Comparison of ENCODE assay signal across 9 cellular contexts in the genomic region with DNA sequence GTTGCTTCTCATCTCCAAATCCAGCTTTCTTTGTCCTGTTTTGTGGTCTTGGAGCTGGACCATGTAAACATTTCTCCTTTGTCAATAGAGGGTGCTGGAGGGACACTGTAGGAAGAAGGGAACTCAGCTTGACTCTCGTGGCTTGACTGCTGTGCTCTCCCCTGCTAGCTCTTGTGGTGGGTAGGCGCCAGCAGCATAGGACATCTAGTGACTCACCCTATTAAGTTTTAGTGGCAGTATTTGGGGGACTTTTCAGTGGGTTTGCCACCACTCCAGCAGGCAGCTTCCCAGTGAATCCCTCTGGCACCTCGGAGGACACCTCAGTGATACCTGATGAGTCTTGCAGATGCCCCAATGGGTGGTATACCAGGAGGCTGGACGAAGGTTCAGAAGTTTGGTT.
DNase-seq lines count a peak whose midpoint lies in the region; ATAC-seq and TF ChIP-seq lines count a peak whose summit lies in the region.
"Had no signal": no experiment of that assay in that cellular context is flagged by ENCODE, and none has a peak within 500 bp of the region (broad histone marks: within the 10 kb centered on the region; RNA-seq: fewer than 3 reads in every experiment).

No MANE protein-coding gene starts in this region.

- no peak for DNase-seq in BJ (ENCODE audit: low read depth)
- peak; percentile 55 for DNase-seq in RWPE1 (ENCODE audit: low spot score)
- peak; percentile 91 for DNase-seq in fibroblast of the aortic adventitia (ENCODE audit: low read depth)
- peak; percentile 15 for DNase-seq in retinal pigment epithelial cell (ENCODE audit: low read depth)
- no peak for DNase-seq in activated CD4-positive, alpha-beta T cell treated with anti-CD3 and anti-CD28 coated beads, Interleukin-2, amount 50 U/mL, for 1 hour

- H3K36me3 ChIP-seq in BJ (ENCODE audit: control insufficient read depth, insufficient read depth, low read length) = no peaks in the 10 kb centered on the region
- no peaks in the 10 kb centered on the region for H3K36me3 ChIP-seq in HEK293 (ENCODE audit: control insufficient read depth in 2 of 2, insufficient read depth in 1 of 2, low read length in 2 of 2)

- H3K27ac ChIP-seq in HEK293 (ENCODE audit: extremely low read depth, low read depth, low read length) (no peak overlapping the region), RWPE1 (no peak overlapping the region)

- H3K36me3 Mint-ChIP-seq in activated T-helper 17 cell treated with anti-CD3 and anti-CD28 coated beads, Interleukin-2, amount 50 U/mL, for 72 hours (ENCODE audit: low read depth) = no peaks in the 10 kb centered on the region

- ATAC-seq in GM18517 (IDR thresholded peaks at IDR 0.05; ENCODE audit: unreplicated experiment) = no peak
- ATAC-seq in activated T-helper 17 cell treated with anti-CD3 and anti-CD28 coated beads, Interleukin-2, amount 50 U/mL, for 72 hours (replicated peaks) = no peak

- TF ChIP-seq CTCF in BJ (IDR thresholded peaks at IDR 0.05; ENCODE audit: insufficient read depth, low read depth, low read length) = peak; percentile 48
- peak; percentile 70 for TF ChIP-seq CTCF in HEK293 (tag by site-specific recombination; IDR thresholded peaks at IDR 0.05)
- peak; percentile 23; the same call in 1 of the 2 replicates for TF ChIP-seq CTCF in RWPE1 (conservative IDR thresholded peaks at IDR 0.05; ENCODE audit: low read depth)
- peak; percentile 75 for TF ChIP-seq CTCF in fibroblast of the aortic adventitia (IDR thresholded peaks at IDR 0.05; ENCODE audit: insufficient read depth, low read length)
- TF ChIP-seq CTCF in retinal pigment epithelial cell (conservative IDR thresholded peaks at IDR 0.05; ENCODE audit: low read depth, low read length) = peak; percentile 65

- POLR2A ChIA-PET in BJ (lab: Charles Lee) = no interaction called here
- POLR2A ChIA-PET in HEK293 (lab: Yijun Ruan, JAX) = interaction anchor here (1.0 kb wide), 1 partner anchor 176 kb away, joined by 3 read pairs; a partner anchor contains a TSS
- POLR2A ChIA-PET in RWPE1 (lab: Yijun Ruan, JAX; ENCODE audit: low non-redundant PET) = no interaction called here

- H3K27ac Mint-ChIP-seq in activated T-helper 17 cell treated with anti-CD3 and anti-CD28 coated beads, Interleukin-2, amount 50 U/mL, for 72 hours = no peak overlapping the region

- H3K4me3 ChIP-seq in BJ (ENCODE audit: low read depth, low read length) = no peak overlapping the region
- H3K4me3 ChIP-seq in HEK293 (ENCODE audit: low read depth, low read length) = no peak overlapping the region
- H3K4me3 ChIP-seq in fibroblast of the aortic adventitia (ENCODE audit: low read depth, low read length) = no peak overlapping the region
- H3K4me3 ChIP-seq in retinal pigment epithelial cell (ENCODE audit: low read length) = no peak overlapping the region

- no peak overlapping the region for H3K4me3 Mint-ChIP-seq in activated T-helper 17 cell treated with anti-CD3 and anti-CD28 coated beads, Interleukin-2, amount 50 U/mL, for 72 hours
- H3K4me3 Mint-ChIP-seq: central memory CD8-positive, alpha-beta T cell had no signal

- H3K4me1 Mint-ChIP-seq in activated T-helper 17 cell treated with anti-CD3 and anti-CD28 coated beads, Interleukin-2, amount 50 U/mL, for 72 hours = no peaks in the 10 kb centered on the region
- H3K4me1 Mint-ChIP-seq: central memory CD8-positive, alpha-beta T cell had no signal

- no peaks in the 10 kb centered on the region for H3K4me1 ChIP-seq in HEK293 (ENCODE audit: control insufficient read depth, insufficient read depth, low read length)

- no peaks in the 10 kb centered on the region for H3K9me3 ChIP-seq in HEK293 (ENCODE audit: control insufficient read depth, insufficient read depth, low read depth, low read length)

- H3K27me3 ChIP-seq in BJ (ENCODE audit: control insufficient read depth, insufficient read depth, low read length) = no peaks in the 10 kb centered on the region

- H3K27me3 Mint-ChIP-seq in activated T-helper 17 cell treated with anti-CD3 and anti-CD28 coated beads, Interleukin-2, amount 50 U/mL, for 72 hours = peaks cover 6% of the 10 kb centered on the region

- CTCF ChIA-PET in BJ (lab: Yijun Ruan, JAX) = interaction anchor here (1.0 to 1.6 kb wide), 8 partner anchors 15 to 341 kb away, joined by 3 to 11 read pairs (median 4); no protein-coding TSS in a partner anchor
- CTCF ChIA-PET in HEK293 (lab: Yijun Ruan, JAX) = interaction anchor here (0.6 to 2.5 kb wide), 11 partner anchors 41 to 341 kb away, joined by 3 to 36 read pairs (median 6); a partner anchor contains a TSS
- CTCF ChIA-PET in RWPE1 (lab: Yijun Ruan, JAX) = interaction anchor here (0.5 to 1.6 kb wide), 17 partner anchors 9 to 271 kb away, joined by 3 to 22 read pairs (median 4); a partner anchor contains a TSS

- H3K9me3 Mint-ChIP-seq in activated T-helper 17 cell treated with anti-CD3 and anti-CD28 coated beads, Interleukin-2, amount 50 U/mL, for 72 hours = no peaks in the 10 kb centered on the region
- H3K9me3 Mint-ChIP-seq: central memory CD8-positive, alpha-beta T cell had no signal

TF ChIP-seq in HEK293, 187 proteins besides CTCF, POLR2A, EP300 and RAD21:
- 0 out of 2 replicates have a peak, but pooled peaks have one; percentile 20 for TF ChIP-seq ZNF660 (tag by site-specific recombination; IDR thresholded peaks at IDR 0.05)
- peak; percentile 75 for TF ChIP-seq ZIC2 (tag by site-specific recombination; IDR thresholded peaks at IDR 0.05)
- TF ChIP-seq ZNF335 (tag by site-specific recombination; conservative IDR thresholded peaks at IDR 0.05) = peak; percentile 83
- peak; percentile 61 for TF ChIP-seq ZNF654 (tag by site-specific recombination; IDR thresholded peaks at IDR 0.05; ENCODE audit: low read depth)
- TF ChIP-seq ZNF837 (tag by site-specific recombination; IDR thresholded peaks at IDR 0.05) = no peak

Comparison
In these comparisons a context has a peak if more than half of its experiments do, and no peak if none do; other contexts are left out.
1. DNase-seq: peak in RWPE1 (single experiment), fibroblast of the aortic adventitia (single experiment) and retinal pigment epithelial cell (single experiment); none in BJ (single experiment) and activated CD4-positive, alpha-beta T cell treated with anti-CD3 and anti-CD28 coated beads, Interleukin-2, amount 50 U/mL, for 1 hour (single experiment).
2. CTCF ChIP-seq: peak in every context shown above with its lines; median percentile 75 in fibroblast of the aortic adventitia; 70 in HEK293; 65 in retinal pigment epithelial cell; 48 in BJ; 23 in RWPE1.